In the genomic region with DNA sequence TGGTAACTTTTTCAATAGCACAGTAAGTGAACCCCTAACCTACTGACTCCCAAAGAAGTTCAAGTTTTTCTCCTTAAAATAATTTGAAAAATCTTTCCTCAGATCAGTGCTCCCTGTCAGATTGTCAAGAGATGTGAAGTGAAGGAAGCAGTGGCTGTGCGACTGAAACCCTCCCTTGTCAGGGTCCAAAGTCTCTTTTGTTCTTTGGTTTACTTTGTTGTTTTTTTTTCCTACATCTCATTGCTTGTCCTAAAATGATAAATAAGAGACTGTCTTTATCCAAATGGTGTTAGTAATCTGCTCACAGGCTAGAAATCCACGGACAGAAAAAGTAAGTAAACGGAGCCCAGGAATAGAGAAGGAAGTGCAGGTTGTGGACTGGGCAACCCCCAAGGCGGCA, we compare ENCODE assay signal across 20 cellular contexts. TPM values are rescaled to one million over a fixed set of nuclear protein-coding genes. Genes with fewer than 3 reads are reported as not detected.
"Had no signal": no experiment of that assay in that cellular context is flagged by ENCODE, and none has a peak within 500 bp of the region (broad histone marks: within the 10 kb centered on the region; RNA-seq: fewer than 3 reads in every experiment).

No MANE protein-coding gene starts in this region.

- H3K4me3 ChIP-seq: colonic mucosa, gastroesophageal sphincter, psoas muscle, sigmoid colon had no signal

- H3K4me1 ChIP-seq: colonic mucosa, psoas muscle, sigmoid colon, testis had no signal

- H3K9me3 ChIP-seq: colonic mucosa, gastroesophageal sphincter, psoas muscle, sigmoid colon, testis had no signal

- DNase-seq: activated CD4-positive, alpha-beta T cell treated with anti-CD3 and anti-CD28 coated beads for 4 hours; activated CD8-positive, alpha-beta T cell treated with anti-CD3 and anti-CD28 coated beads, Interleukin-2, amount 10 ng/mL, durations not matched to agents 7 days and 5 days; activated naive CD4-positive, alpha-beta T cell treated with Interleukin-2 at 50 U/mL for 16 hours; caudate nucleus; colonic mucosa; effector memory CD4-positive, alpha-beta T cell; mesenchymal stem cell; psoas muscle; sigmoid colon; stimulated activated CD4-positive, alpha-beta T cell treated with anti-CD3 and anti-CD28 coated beads, Interleukin-4, amount 100 ng/mL, for 1 hour; stimulated activated CD8-positive, alpha-beta memory T cell treated with anti-CD3 and anti-CD28 coated beads, Interleukin-4, amount 100 ng/mL, for 48 hours; T1000; testis had no signal

- H3K27ac ChIP-seq: colonic mucosa, gastroesophageal sphincter, psoas muscle, sigmoid colon, testis, VCaP had no signal

- H3K9me3 Mint-ChIP-seq: stimulated activated naive CD8-positive, alpha-beta T cell treated with anti-CD3 and anti-CD28 coated beads, Interleukin-15, Interleukin-2, amounts not matched to agents 100 ng/mL and 50 ng/mL, for 24 hours had no signal

- H3K27ac Mint-ChIP-seq: activated CD8-positive, alpha-beta T cell treated with anti-CD3 and anti-CD28 coated beads, Interleukin-2, amount 10 ng/mL, durations not matched to agents 7 days and 5 days; stimulated activated naive CD8-positive, alpha-beta T cell treated with anti-CD3 and anti-CD28 coated beads, Interleukin-15, Interleukin-2, amounts not matched to agents 100 ng/mL and 50 ng/mL, for 24 hours had no signal

- H3K4me3 Mint-ChIP-seq: activated CD8-positive, alpha-beta T cell treated with anti-CD3 and anti-CD28 coated beads, Interleukin-2, amount 10 ng/mL, durations not matched to agents 7 days and 5 days; stimulated activated naive CD8-positive, alpha-beta T cell treated with anti-CD3 and anti-CD28 coated beads, Interleukin-15, Interleukin-2, amounts not matched to agents 100 ng/mL and 50 ng/mL, for 24 hours had no signal

- ATAC-seq: activated CD8-positive, alpha-beta T cell treated with anti-CD3 and anti-CD28 coated beads, Interleukin-2, amount 10 ng/mL, durations not matched to agents 7 days and 5 days; gastroesophageal sphincter; psoas muscle had no signal

- H3K36me3 ChIP-seq: colonic mucosa, gastroesophageal sphincter, sigmoid colon had no signal

- H3K27me3 ChIP-seq: colonic mucosa, sigmoid colon, testis had no signal

RNA-seq across cellular contexts. Expression of a gene that starts 1.0 kb away (rescaled TPM):
- total RNA-seq: activated CD8-positive, alpha-beta T cell treated with anti-CD3 and anti-CD28 coated beads, Interleukin-2, amount 10 ng/mL, durations not matched to agents 7 days and 5 days; epithelial cell of proximal tubule; gastroesophageal sphincter; psoas muscle had no signal
- polyA plus RNA-seq: adipose tissue, psoas muscle, urinary bladder had no signal

RNA-seq across cellular contexts. Expression of a gene that starts 22.0 kb away (rescaled TPM):
- total RNA-seq: activated CD8-positive, alpha-beta T cell treated with anti-CD3 and anti-CD28 coated beads, Interleukin-2, amount 10 ng/mL, durations not matched to agents 7 days and 5 days; colonic mucosa; epithelial cell of proximal tubule; gastroesophageal sphincter; omental fat pad; psoas muscle; sigmoid colon; urinary bladder had no signal
- polyA plus RNA-seq: adipose tissue, psoas muscle, sigmoid colon, urinary bladder had no signal
